10 cellular contexts compared by ENCODE assay signal in genomic region chr16:23302045-23302956, GRCh38. TPM values are rescaled to one million over a fixed set of nuclear protein-coding genes. Genes with fewer than 3 reads are reported as not detected.
DNase-seq lines count a peak whose midpoint lies in the region; ATAC-seq, FAIRE-seq and TF ChIP-seq lines count a peak whose summit lies in the region.
"Had no signal": no experiment of that assay in that cellular context is flagged by ENCODE, and none has a peak within 500 bp of the region (broad histone marks: within the 10 kb centered on the region; RNA-seq: fewer than 3 reads in every experiment).

Gene SCNN1B, plus strand, starts transcription at chr16:23302302. Its CDS starts 46,298 bp downstream, at chr16:23348600.

- H3K23ac ChIP-seq in H1 (ENCODE audit: insufficient read length) = no peak within 1 kb of the TSS

- H3K18ac ChIP-seq in H1 (ENCODE audit: extremely low read depth, low read length) = peak within 1 kb of the TSS; percentile 48; the same call in 1 of the 2 replicates

- H3K56ac ChIP-seq in H1 (replicated peaks; ENCODE audit: insufficient read length, low read depth, low read length) = no peak within 1 kb of the TSS

- H2BK12ac ChIP-seq in H1 (ENCODE audit: low read depth, low read length) = peak within 1 kb of the TSS; percentile 84; the same call in 1 of the 2 replicates

- H3K23me2 ChIP-seq in H1 (ENCODE audit: low read depth, low read length) = peaks cover 12% of the 10 kb centered on the region

- H4K91ac ChIP-seq in H1 (replicated peaks; ENCODE audit: insufficient read length, low read length) = peak within 1 kb of the TSS; percentile 84

- H4K5ac ChIP-seq in H1 (ENCODE audit: insufficient read length, low read depth, low read length) = no peak within 1 kb of the TSS

- no peak within 1 kb of the TSS for H3K14ac ChIP-seq in H1 (ENCODE audit: insufficient read length)

- H3K79me1 ChIP-seq in H1 (ENCODE audit: low read depth, low read length) = no peaks in the 10 kb centered on the region

- POLR2A ChIA-PET in H1 (lab: Charles Lee; ENCODE audit: partially characterized antibody) = interaction anchor here (0.7 to 1.8 kb wide), 4 partner anchors 10 to 133 kb away, joined by 3 read pairs; no protein-coding TSS in a partner anchor

- H2BK5ac ChIP-seq in H1 (ENCODE audit: low read depth, low read length) = no peak within 1 kb of the TSS

- TF ChIP-seq POLR2A in H1 (IDR thresholded peaks at IDR 0.05; ENCODE audit: control extremely low read depth in 1 of 2, low read depth in 2 of 2, low read length in 2 of 2) = no peak

- H3K9ac ChIP-seq in H1 (replicated peaks in 1 of 4; ENCODE audit: extremely low read depth in 1 of 4, low read depth in 3 of 4, low read length in 3 of 4) = no peak within 1 kb of the TSS; a peak in 1 of 7 replicates
- H3K9ac ChIP-seq in parathyroid adenoma = no peak within 1 kb of the TSS

- H4K8ac ChIP-seq in H1 (ENCODE audit: extremely low read depth, insufficient read depth, low read length) = peak within 1 kb of the TSS; percentile 71

- H4K20me1 ChIP-seq in H1 (replicated peaks in 1 of 2; ENCODE audit: control insufficient read depth in 1 of 2, insufficient read depth in 2 of 2, low read length in 2 of 2) = no peaks in the 10 kb centered on the region

- 4% methylated on average over 51 of the region's 81 CpGs; no CpG with 5 or more reads in 1 of the 2 experiments for WGBS in H1 (ENCODE audit: extremely low coverage in 1 of 2, insufficient coverage in 1 of 2, insufficient read length in 1 of 2, insufficient replicate concordance in 2 of 2, low coverage in 1 of 2, low lambda C conversion rate in 2 of 2, missing lambda C conversion rate in 1 of 2), 2 experiments

- ATAC-seq in GM21619 (IDR thresholded peaks at IDR 0.05; ENCODE audit: unreplicated experiment) = no peak

- TF ChIP-seq EP300 in H1 (IDR thresholded peaks at IDR 0.05; ENCODE audit: borderline replicate concordance in 1 of 2, low read depth in 2 of 2, low read length in 2 of 2) = no peak

- no peak within 1 kb of the TSS for H2BK20ac ChIP-seq in H1 (ENCODE audit: low read length)

- TF ChIP-seq CTCF in GM10266 (IDR thresholded peaks at IDR 0.05; ENCODE audit: control insufficient read depth, insufficient read depth, low read depth, missing control alignments) (no peak), H1 (IDR thresholded peaks at IDR 0.05; ENCODE audit: control extremely low read depth in 1 of 3, insufficient read depth in 1 of 3, low read depth in 1 of 3, low read length in 3 of 3) (no peak), parathyroid adenoma (IDR thresholded peaks at IDR 0.05) (no peak)

- H3K9me3 ChIP-seq in H1 (ENCODE audit: insufficient read depth in 2 of 2, low read depth in 1 of 2, low read length in 1 of 2) (no peaks in the 10 kb centered on the region), parathyroid adenoma (ENCODE audit: control insufficient read depth, low read length) (no peaks in the 10 kb centered on the region)

- H3K4me1 ChIP-seq in H1 (replicated peaks in 1 of 4; ENCODE audit: control insufficient read depth in 3 of 4, insufficient read depth in 4 of 4, low read length in 3 of 4) (peaks cover 0 to 11% (median 1%) of the 10 kb centered on the region in 4 experiments; a peak in 4 of 7 replicates), parathyroid adenoma (no peaks in the 10 kb centered on the region)

- H3K27ac ChIP-seq in H1 (ENCODE audit: low read depth, low read length) (no peak within 1 kb of the TSS), parathyroid adenoma (no peak within 1 kb of the TSS)

- peak within 1 kb of the TSS; percentile 25; the same call in 1 of the 2 replicates for H2BK15ac ChIP-seq in H1 (ENCODE audit: low read length)

- peak within 1 kb of the TSS; percentile 63; the same call in 1 of the 2 replicates for H2AFZ ChIP-seq in H1 (ENCODE audit: low read length)
- peak within 1 kb of the TSS; percentile 17 for H2AFZ ChIP-seq in parathyroid adenoma

- H2BK120ac ChIP-seq in H1 (replicated peaks; ENCODE audit: low read depth, low read length) = peak within 1 kb of the TSS; percentile 47

- no peak within 1 kb of the TSS; the same call in 1 of the 2 replicates for H2AK5ac ChIP-seq in H1 (ENCODE audit: low read depth, low read length)

- H3K4me2 ChIP-seq in H1 (ENCODE audit: insufficient read depth in 1 of 2, low read depth in 2 of 2, low read length in 2 of 2) (peak within 1 kb of the TSS; percentile 83 to 100), parathyroid adenoma (ENCODE audit: low read length) (peak within 1 kb of the TSS; percentile 49)

- DNase-seq in GM10266 (ENCODE audit: extremely low spot score) (peak; percentile 34), NCI-H1417 (lab: John Stamatoyannopoulos, UW) (peak in 2 of 3 experiments; percentile 67 to 72), H1 (ENCODE audit: low read depth in 1 of 2, low spot score in 2 of 2) (peak in 1 of 2 experiments; percentile 67), GF-D8 (lab: John Stamatoyannopoulos, UW) (no peak)
- DNase-seq in stimulated activated naive CD4-positive, alpha-beta T cell treated with Interleukin-2 at 50 U/mL for 16 hours (lab: John Stamatoyannopoulos, UW) = no peak
- DNase-seq in activated CD4-positive, alpha-beta T cell treated with anti-CD3 and anti-CD28 coated beads for 1 hour = no peak

- no peak for FAIRE-seq in H1 (lab: Jason Lieb, UNC)

- peak in 1 of 2 experiments; percentile 40; a peak in 3 of 4 replicates for TF ChIP-seq RAD21 in H1 (IDR thresholded peaks at IDR 0.05 in 1 of 2, conservative IDR thresholded peaks at IDR 0.05 in 1 of 2; ENCODE audit: low read depth in 2 of 2, low read length in 2 of 2)

- H3K79me2 ChIP-seq in H1 (ENCODE audit: control insufficient read depth in 1 of 2, insufficient read depth in 2 of 2, low read length in 2 of 2) (no peaks in the 10 kb centered on the region), parathyroid adenoma (no peaks in the 10 kb centered on the region)

- peak within 1 kb of the TSS; percentile 62 for H3K4ac ChIP-seq in H1 (replicated peaks; ENCODE audit: insufficient read length, low read depth, low read length)

- peaks cover 14 to 22% (median 21%) of the 10 kb centered on the region in 4 experiments for H3K27me3 ChIP-seq in H1 (replicated peaks in 1 of 4; ENCODE audit: control insufficient read depth in 3 of 4, extremely low read depth in 1 of 4, insufficient read depth in 3 of 4, low read length in 3 of 4)
- H3K27me3 ChIP-seq in parathyroid adenoma (ENCODE audit: control insufficient read depth, insufficient read depth, low read length) = peaks cover 7% of the 10 kb centered on the region

- no peaks in the 10 kb centered on the region for H3K36me3 ChIP-seq in H1 (ENCODE audit: control insufficient read depth in 2 of 4, insufficient read depth in 4 of 4, low read length in 3 of 4)
- H3K36me3 ChIP-seq in parathyroid adenoma (ENCODE audit: control insufficient read depth, insufficient read depth, low read length) = no peaks in the 10 kb centered on the region

- peak within 1 kb of the TSS; percentile 30 to 70 (median 54) for H3K4me3 ChIP-seq in H1 (ENCODE audit: extremely low read depth in 1 of 4, insufficient read depth in 2 of 4, low read depth in 3 of 4, low read length in 4 of 4)
- H3K4me3 ChIP-seq in parathyroid adenoma (ENCODE audit: low read depth, low read length) = no peak within 1 kb of the TSS

- CTCF ChIA-PET in H1 (lab: Charles Lee; ENCODE audit: partially characterized antibody) = interaction anchor here (0.8 to 6.0 kb wide), 11 partner anchors 9 to 132 kb away, joined by 3 to 47 read pairs (median 5); partner anchors contain the start of gene SCNN1G

TF ChIP-seq in H1, 55 proteins besides CTCF, POLR2A, EP300 and RAD21 (continues in another document):
- TF ChIP-seq TEAD4 (IDR thresholded peaks at IDR 0.05; ENCODE audit: low read depth, low read length) (no peak), RBBP5 (IDR thresholded peaks at IDR 0.05; ENCODE audit: borderline replicate concordance, low read depth, low read length) (peak; percentile 83; the same call in 1 of the 2 replicates), RNF2 (IDR thresholded peaks at IDR 0.05; ENCODE audit: borderline replicate concordance, low read depth, low read length, missing control alignments, poor library complexity, severe bottlenecking) (no peak), KDM1A (IDR thresholded peaks at IDR 0.05; ENCODE audit: borderline replicate concordance, low read length) (peak; percentile 90), FOSL1 (IDR thresholded peaks at IDR 0.05; ENCODE audit: insufficient read depth, low read depth, low read length) (no peak), SIX5 (IDR thresholded peaks at IDR 0.05; ENCODE audit: low read depth, low read length) (no peak), JUND (IDR thresholded peaks at IDR 0.05; ENCODE audit: low read length) (no peak), GABPA (IDR thresholded peaks at IDR 0.05; ENCODE audit: borderline replicate concordance, insufficient read depth, low read length) (no peak), MAX (IDR thresholded peaks at IDR 0.05) (no peak), SP1 (IDR thresholded peaks at IDR 0.05; ENCODE audit: low read depth, low read length) (no peak), MAFK (IDR thresholded peaks at IDR 0.05; ENCODE audit: low read depth, low read length) (no peak), PHF8 (conservative IDR thresholded peaks at IDR 0.05; ENCODE audit: low read depth, low read length) (no peak), EZH2 (IDR thresholded peaks at IDR 0.05; ENCODE audit: low read depth, low read length, severe bottlenecking) (peak; percentile 60), KDM4A (IDR thresholded peaks at IDR 0.05; ENCODE audit: low read depth, low read length, severe bottlenecking) (peak; percentile 89), ZNF274 (IDR thresholded peaks at IDR 0.05; ENCODE audit: borderline replicate concordance, extremely low read depth, low read length) (no peak), SP4 (IDR thresholded peaks at IDR 0.05; ENCODE audit: low read length) (no peak), CREB1 (IDR thresholded peaks at IDR 0.05) (no peak), TBP (IDR thresholded peaks at IDR 0.05; ENCODE audit: low read depth, low read length) (no peak), HDAC6 (IDR thresholded peaks at IDR 0.05; ENCODE audit: low read depth, low read length) (no peak)

RNA-seq across cellular contexts. Expression of gene SCNN1B, which starts in this region (rescaled TPM):
- total RNA-seq in H1 (2021; fragmentation: NEBNext Ultra II Directional; extraction: Animal tissue kit (Norgen Biotek cat#: 25700)) = 0.95 TPM in 1 of 2 replicates, not detected in the other
- polyA plus RNA-seq in H1 (2011; rRNA removed) = 0.20 and 0.25 TPM in 2 replicates
- polyA plus RNA-seq in H1 (2011; cell fraction: cytosol; rRNA removed) = 0.26 TPM
- 0.31 TPM for polyA plus RNA-seq in H1 (2011; cell fraction: nucleus; rRNA removed)
- 0.25 to 0.36 TPM in 2 of 4 replicates, not detected in the others for polyA plus RNA-seq in H1 (2012, experiment 1 of 2)
- polyA plus RNA-seq in H1 (2012, experiment 2 of 2) = 0.18 TPM
- 0.26 TPM for polyA plus RNA-seq in H1 (2013, experiment 1 of 2)
- 0.35 TPM for polyA plus RNA-seq in H1 (2013, experiment 2 of 2)
- 0.24 and 0.60 TPM in 2 replicates for polyA minus RNA-seq in H1 (2011; rRNA and poly(A)+ RNA removed)
- not detected for polyA minus RNA-seq in H1 (2011; cell fraction: cytosol; rRNA and poly(A)+ RNA removed)
- polyA minus RNA-seq in H1 (2011; cell fraction: nucleus; rRNA and poly(A)+ RNA removed) = not detected
- total RNA-seq: pulmonary artery endothelial cell, RPMI7951 had no signal

Comparison
In these comparisons a context has a peak if more than half of its experiments do, and no peak if none do; other contexts are left out.
1. DNase-seq: peak in GM10266 (single experiment) and NCI-H1417 (2 of 3); none in GF-D8 (single experiment), stimulated activated naive CD4-positive, alpha-beta T cell treated with Interleukin-2 at 50 U/mL for 16 hours (single experiment) and activated CD4-positive, alpha-beta T cell treated with anti-CD3 and anti-CD28 coated beads for 1 hour (single experiment).